ENCODE assay signal across 8 cellular contexts in genomic region chr17:55348749-55349354, GRCh38.
DNase-seq lines count a peak whose midpoint lies in the region; ATAC-seq and TF ChIP-seq lines count a peak whose summit lies in the region.

No MANE protein-coding gene starts in this region.

- peak overlapping the region in 31 of 59 donors; percentile 11 to 87 (median 60) for H3K27ac ChIP-seq in dorsolateral prefrontal cortex

- H3K4me1 Mint-ChIP-seq in activated CD4-positive, alpha-beta T cell treated with anti-CD3 and anti-CD28 coated beads for 36 hours = peaks cover 11% of the 10 kb centered on the region

- H3K27me3 ChIP-seq in dorsolateral prefrontal cortex = no peaks in the 10 kb centered on the region

- peak; percentile 62 for ATAC-seq in HG02798 (IDR thresholded peaks at IDR 0.05; ENCODE audit: poor library complexity, unreplicated experiment)
- no peak for ATAC-seq in activated CD4-positive, alpha-beta T cell treated with anti-CD3 and anti-CD28 coated beads for 36 hours
- ATAC-seq in GM21825 (IDR thresholded peaks at IDR 0.05; ENCODE audit: unreplicated experiment) = no peak

- H3K27me3 Mint-ChIP-seq in activated CD4-positive, alpha-beta T cell treated with anti-CD3 and anti-CD28 coated beads for 36 hours = peaks cover 3% of the 10 kb centered on the region

- H3K27ac Mint-ChIP-seq in activated CD4-positive, alpha-beta T cell treated with anti-CD3 and anti-CD28 coated beads for 36 hours = no peak overlapping the region

- peak; percentile 24 for DNase-seq in DMS79 treated with DMSO at 0.1 percent for 48 hours (lab: John Stamatoyannopoulos, UW)
- peak; percentile 60 for DNase-seq in NCI-H2227 treated with DMSO at 0.1 percent for 48 hours (lab: John Stamatoyannopoulos, UW)
- DNase-seq in activated CD4-positive, alpha-beta T cell treated with anti-CD3 and anti-CD28 coated beads for 36 hours = peak; percentile 64
- DNase-seq in dorsolateral prefrontal cortex = peak in 8 of 10 donors; percentile 22 to 63 (median 43)
- DNase-seq in medulla oblongata (ENCODE audit: extremely low spot score) = peak; percentile 71
- DNase-seq in stromal cell of bone marrow (ENCODE audit: low read depth) = peak; percentile 31

- peak; percentile 70 to 94 (median 86) for TF ChIP-seq CTCF in dorsolateral prefrontal cortex (IDR thresholded peaks at IDR 0.05 in 54 of 56, conservative IDR thresholded peaks at IDR 0.05 in 2 of 56; ENCODE audit: low read depth in 1 of 56, partially characterized antibody in 56 of 56)

- H3K9me3 Mint-ChIP-seq in activated CD4-positive, alpha-beta T cell treated with anti-CD3 and anti-CD28 coated beads for 36 hours (ENCODE audit: low read depth) = peaks cover 4% of the 10 kb centered on the region

- POLR2A ChIA-PET in activated CD4-positive, alpha-beta T cell treated with anti-CD3 and anti-CD28 coated beads for 36 hours (lab: Charles Lee) = no interaction called here

- no peaks in the 10 kb centered on the region for H3K36me3 Mint-ChIP-seq in activated CD4-positive, alpha-beta T cell treated with anti-CD3 and anti-CD28 coated beads for 36 hours (ENCODE audit: low read depth)

- intact Hi-C loops in activated CD4-positive, alpha-beta T cell treated with anti-CD3 and anti-CD28 coated beads for 36 hours (cut with DNase I, micrococcal nuclease) = loop anchor here (1.0 to 10.0 kb wide), 8 partner anchors 44 to 386 kb away; no protein-coding TSS in a partner anchor
- intact Hi-C loops in dorsolateral prefrontal cortex (cut with DNase I) = loop anchor here (2.0 to 10.0 kb wide), 3 partner anchors 42 to 356 kb away; partner anchors contain the start of gene HLF (in 1 of the 2)

- H3K4me3 Mint-ChIP-seq in activated CD4-positive, alpha-beta T cell treated with anti-CD3 and anti-CD28 coated beads for 36 hours = no peak overlapping the region

- H3K4me3 ChIP-seq in dorsolateral prefrontal cortex = peak overlapping the region in 3 of 59 donors; percentile 6 to 28 (median 15)

- CTCF ChIA-PET in activated CD4-positive, alpha-beta T cell treated with anti-CD3 and anti-CD28 coated beads for 36 hours (lab: Charles Lee) = interaction anchor here (0.7 to 3.5 kb wide), 18 partner anchors 8 to 356 kb away, joined by 3 to 34 read pairs (median 4); partner anchors contain the start of genes MMD and SMIM36
